8 cellular contexts compared by ENCODE assay signal in the genomic region with DNA sequence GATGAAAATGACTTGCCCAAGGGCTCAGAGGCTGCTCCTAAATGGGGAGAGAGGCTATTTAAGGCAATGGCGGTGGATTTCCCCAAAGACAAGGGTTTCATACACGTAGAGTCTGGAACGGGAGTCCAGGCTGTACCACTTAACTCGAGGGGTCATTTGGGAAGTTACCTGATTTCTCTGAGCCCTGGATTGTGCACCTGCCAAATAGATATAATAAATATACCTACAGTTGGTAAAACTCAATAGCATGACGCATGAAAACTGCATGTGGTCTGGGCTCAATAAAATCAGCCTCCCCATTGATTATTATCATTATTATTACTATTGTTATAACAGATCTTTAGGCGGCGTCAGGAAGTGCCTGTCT. TPM values are rescaled to one million over a fixed set of nuclear protein-coding genes. Genes with fewer than 3 reads are reported as not detected.
DNase-seq lines count a peak whose midpoint lies in the region; ATAC-seq and TF ChIP-seq lines count a peak whose summit lies in the region.

No MANE protein-coding gene starts in this region.

- H3K9me3 ChIP-seq in SK-N-MC (ENCODE audit: low read depth, low read length): no peaks in the 10 kb centered on the region
- no peaks in the 10 kb centered on the region for H3K9me3 ChIP-seq in esophagus squamous epithelium
- H3K9me3 ChIP-seq in prostate gland: no peaks in the 10 kb centered on the region

- WGBS in esophagus squamous epithelium, 2 donors: 22 to 29% methylated on average over 7 of the region's 7 CpGs
- WGBS in prostate gland: 14% methylated on average over 7 of the region's 7 CpGs

- H3K4me3 ChIP-seq in GM12864 (ENCODE audit: low read depth, low read length) (peak overlapping the region; percentile 76; the same call in 1 of the 2 replicates), SK-N-MC (peak overlapping the region; percentile 84), esophagus squamous epithelium (peak overlapping the region; percentile 45 to 86 (median 76)), prostate gland (peak overlapping the region; percentile 71 to 72)

- TF ChIP-seq POLR2A in esophagus squamous epithelium (IDR thresholded peaks at IDR 0.05) (no peak), prostate gland (IDR thresholded peaks at IDR 0.05) (no peak)

- H3K27ac ChIP-seq in SK-N-MC (no peak overlapping the region), esophagus squamous epithelium (peak overlapping the region in 3 of 4 donors; percentile 82 to 92 (median 90)), prostate gland (peak overlapping the region; percentile 88 to 91)

- DNase-seq in GM12864 (ENCODE audit: low read depth) (no peak), SK-N-MC (ENCODE audit: low read depth, low spot score) (no peak), esophagus squamous epithelium (lab: John Stamatoyannopoulos, UW) (no peak), prostate gland (ENCODE audit: low spot score) (no peak), NCI-H526 (lab: John Stamatoyannopoulos, UW) (no peak), DMS 273 treated with DMSO at 0.1 percent for 48 hours (lab: John Stamatoyannopoulos, UW) (no peak)

- no peak overlapping the region for H3K9ac ChIP-seq in SK-N-MC (ENCODE audit: insufficient read length)

- intact Hi-C loops in esophagus squamous epithelium (cut with DNase I): loop anchor here (10.0 kb wide), 1 partner anchor 143 kb away; no protein-coding TSS in a partner anchor
- intact Hi-C loops in prostate gland (cut with DNase I): loop anchor here (5.0 kb wide), 3 partner anchors 140 to 185 kb away; no protein-coding TSS in a partner anchor

- H3K27me3 ChIP-seq in esophagus squamous epithelium (peaks cover 0 to 13% (median 0%) of the 10 kb centered on the region in 4 donors), prostate gland (replicated peaks; ENCODE audit: insufficient read depth) (no peaks in the 10 kb centered on the region)

- no peak for ATAC-seq in GM21447 (IDR thresholded peaks at IDR 0.05; ENCODE audit: unreplicated experiment)
- ATAC-seq in GM19467 (IDR thresholded peaks at IDR 0.05; ENCODE audit: unreplicated experiment): no peak

- TF ChIP-seq CTCF in GM12864 (IDR thresholded peaks at IDR 0.05; ENCODE audit: low read depth, low read length, missing control alignments): no peak
- no peak for TF ChIP-seq CTCF in esophagus squamous epithelium (IDR thresholded peaks at IDR 0.05)
- no peak for TF ChIP-seq CTCF in prostate gland (IDR thresholded peaks at IDR 0.05)

- H3K36me3 ChIP-seq in SK-N-MC (ENCODE audit: insufficient read depth, low read length) (no peaks in the 10 kb centered on the region), esophagus squamous epithelium (no peaks in the 10 kb centered on the region), prostate gland (no peaks in the 10 kb centered on the region)

- peaks cover 11 to 49% (median 13%) of the 10 kb centered on the region in 3 donors for H3K4me1 ChIP-seq in esophagus squamous epithelium
- no peaks in the 10 kb centered on the region for H3K4me1 ChIP-seq in prostate gland (replicated peaks)

RNA-seq across cellular contexts. Expression of a gene that starts 1.3 kb away (rescaled TPM):
- total RNA-seq in esophagus squamous epithelium: 10 to 100 TPM; 12.1 to 68.7 (median 25.6) TPM
- 100 to 1,000 TPM in 1 of 2 donors, 10 to 100 TPM in 1; 80.0 to 126 TPM for total RNA-seq in prostate gland

RNA-seq across cellular contexts. Expression of a gene that starts 24.8 kb away (rescaled TPM):
- total RNA-seq in esophagus squamous epithelium (10 to 100 TPM; 29.1 to 65.9 (median 48.0) TPM), prostate gland (10 to 100 TPM; 58.5 to 59.1 TPM)
